1 cellular context compared by ENCODE assay signal in the genomic region with DNA sequence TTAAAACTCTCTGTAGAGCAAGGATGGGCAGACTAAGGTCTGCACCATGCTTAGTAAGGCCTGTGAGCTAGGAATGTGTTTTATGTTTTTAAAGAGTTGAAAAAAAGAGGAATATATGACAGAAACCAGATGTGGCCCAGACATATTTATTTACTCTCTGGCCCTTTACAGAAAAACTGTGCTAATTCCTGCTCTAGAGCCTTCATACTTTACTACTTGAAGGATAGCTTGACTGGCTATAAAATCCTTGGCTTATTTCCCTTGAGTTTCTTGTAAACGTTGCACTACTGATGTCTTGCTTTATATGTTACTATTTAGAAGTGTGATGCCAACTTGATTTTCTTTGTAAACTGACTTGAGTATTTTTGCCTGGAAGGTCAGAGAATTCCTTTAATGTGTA.
TF ChIP-seq lines count a peak whose summit lies in the region.

No MANE protein-coding gene starts in this region.

TF ChIP-seq in HEK293, 187 proteins besides CTCF, POLR2A, EP300 and RAD21:
- TF ChIP-seq HIC1 (tag by site-specific recombination; IDR thresholded peaks at IDR 0.05): no peak
- TF ChIP-seq, protein P1, sequence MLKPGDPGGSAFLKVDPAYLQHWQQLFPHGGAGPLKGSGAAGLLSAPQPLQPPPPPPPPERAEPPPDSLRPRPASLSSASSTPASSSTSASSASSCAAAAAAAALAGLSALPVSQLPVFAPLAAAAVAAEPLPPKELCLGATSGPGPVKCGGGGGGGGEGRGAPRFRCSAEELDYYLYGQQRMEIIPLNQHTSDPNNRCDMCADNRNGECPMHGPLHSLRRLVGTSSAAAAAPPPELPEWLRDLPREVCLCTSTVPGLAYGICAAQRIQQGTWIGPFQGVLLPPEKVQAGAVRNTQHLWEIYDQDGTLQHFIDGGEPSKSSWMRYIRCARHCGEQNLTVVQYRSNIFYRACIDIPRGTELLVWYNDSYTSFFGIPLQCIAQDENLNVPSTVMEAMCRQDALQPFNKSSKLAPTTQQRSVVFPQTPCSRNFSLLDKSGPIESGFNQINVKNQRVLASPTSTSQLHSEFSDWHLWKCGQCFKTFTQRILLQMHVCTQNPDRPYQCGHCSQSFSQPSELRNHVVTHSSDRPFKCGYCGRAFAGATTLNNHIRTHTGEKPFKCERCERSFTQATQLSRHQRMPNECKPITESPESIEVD (tag by site-specific recombination; IDR thresholded peaks at IDR 0.05): peak; percentile 25; the same call in 1 of the 2 replicates
